Comparison of ENCODE assay signal across 20 cellular contexts in genomic region chr14:98592611-98593170, GRCh38.
"Had no signal": no experiment of that assay in that cellular context is flagged by ENCODE, and none has a peak within 500 bp of the region (broad histone marks: within the 10 kb centered on the region; RNA-seq: fewer than 3 reads in every experiment).

No MANE protein-coding gene starts in this region.

- H3K9me3 ChIP-seq: ovary, psoas muscle, sigmoid colon had no signal

- H3K4me3 ChIP-seq: coronary artery, lower lobe of right lung, ovary, psoas muscle, sigmoid colon, thoracic aorta, tibial nerve, upper lobe of left lung had no signal

- H3K36me3 ChIP-seq: lower lobe of right lung, ovary, sigmoid colon, thoracic aorta, tibial nerve, upper lobe of left lung had no signal

- H3K4me1 Mint-ChIP-seq: immature natural killer cell; memory B cell; natural killer cell; stimulated activated effector memory CD8-positive, alpha-beta T cell treated with anti-CD3 and anti-CD28 coated beads, Interleukin-12 subunit alpha, Interleukin-12 subunit beta, amount 100 ng/mL, for 72 hours had no signal

- H3K27ac Mint-ChIP-seq: immature natural killer cell; memory B cell; natural killer cell; stimulated activated effector memory CD8-positive, alpha-beta T cell treated with anti-CD3 and anti-CD28 coated beads, Interleukin-12 subunit alpha, Interleukin-12 subunit beta, amount 100 ng/mL, for 72 hours had no signal

- ATAC-seq: left ventricle myocardium superior; lower lobe of right lung; natural killer cell; psoas muscle; right cardiac atrium; stimulated activated effector memory CD8-positive, alpha-beta T cell treated with anti-CD3 and anti-CD28 coated beads, Interleukin-12 subunit alpha, Interleukin-12 subunit beta, amount 100 ng/mL, for 72 hours; stimulated activated naive CD8-positive, alpha-beta T cell treated with anti-CD3 and anti-CD28 coated beads, Interleukin-15, Interleukin-2, amounts not matched to agents 100 U/mL and 50 U/mL, for 24 hours had no signal

- H3K27me3 Mint-ChIP-seq: memory B cell had no signal

- H3K4me1 ChIP-seq: lower lobe of right lung, psoas muscle, sigmoid colon, tibial nerve, upper lobe of left lung had no signal

- DNase-seq: dermis blood vessel endothelial cell; effector memory CD4-positive, alpha-beta T cell; erythroblast; immature natural killer cell; left ventricle myocardium superior; lower lobe of right lung; natural killer cell; ovary; psoas muscle; sigmoid colon; stimulated activated CD4-positive, alpha-beta T cell treated with anti-CD3 and anti-CD28 coated beads, Interleukin-2, amount 100 ng/mL, for 24 hours; stimulated activated CD4-positive, alpha-beta T cell treated with anti-CD3 and anti-CD28 coated beads, Interleukin-4, amount 100 ng/mL, for 24 hours; stimulated activated naive CD8-positive, alpha-beta T cell treated with anti-CD3 and anti-CD28 coated beads, Interleukin-15, Interleukin-2, amounts not matched to agents 100 U/mL and 50 U/mL, for 24 hours had no signal

- H3K4me3 Mint-ChIP-seq: immature natural killer cell; memory B cell; natural killer cell; stimulated activated effector memory CD8-positive, alpha-beta T cell treated with anti-CD3 and anti-CD28 coated beads, Interleukin-12 subunit alpha, Interleukin-12 subunit beta, amount 100 ng/mL, for 72 hours had no signal

- H3K27ac ChIP-seq: coronary artery, lower lobe of right lung, ovary, psoas muscle, sigmoid colon, thoracic aorta, tibial nerve, upper lobe of left lung had no signal

- H3K36me3 Mint-ChIP-seq: memory B cell; stimulated activated effector memory CD8-positive, alpha-beta T cell treated with anti-CD3 and anti-CD28 coated beads, Interleukin-12 subunit alpha, Interleukin-12 subunit beta, amount 100 ng/mL, for 72 hours had no signal

- H3K27me3 ChIP-seq: ovary, sigmoid colon, tibial nerve, upper lobe of left lung had no signal
